1 cellular context compared by ENCODE assay signal in the genomic region with DNA sequence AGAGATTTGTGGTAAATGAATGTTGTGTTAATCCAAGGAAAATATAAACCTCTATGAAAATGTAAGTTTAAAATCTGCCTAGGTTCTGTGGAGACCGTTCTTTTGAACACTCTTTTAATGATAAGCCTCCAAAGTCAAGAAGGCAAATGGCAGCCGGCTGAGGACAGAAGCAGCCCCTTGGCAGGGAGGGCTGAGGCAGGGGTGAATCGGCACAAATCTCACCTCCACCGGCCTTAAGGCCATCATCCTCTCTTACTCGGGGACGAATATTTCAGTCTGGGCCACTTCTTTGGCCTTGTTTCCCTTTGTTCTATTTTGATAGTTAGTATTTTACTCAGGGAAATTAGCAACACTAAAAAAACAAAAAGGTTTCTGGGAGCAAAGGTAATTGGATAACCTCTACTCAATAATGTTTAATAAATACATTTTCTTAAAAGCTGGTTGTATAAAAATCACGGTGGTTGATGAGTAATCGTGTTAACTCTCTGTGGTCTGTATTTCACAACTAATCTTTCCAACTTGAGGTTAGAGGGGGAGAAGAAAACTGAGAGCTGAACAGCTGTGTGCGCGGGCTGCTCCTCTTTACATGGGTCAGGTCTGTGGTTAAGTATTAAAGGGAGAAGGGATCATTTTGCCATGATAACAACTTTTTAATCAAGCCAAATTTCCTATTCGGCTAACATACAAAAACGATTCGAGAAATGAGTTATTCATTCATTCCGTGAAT.
TF ChIP-seq lines count a peak whose summit lies in the region.

No MANE protein-coding gene starts in this region.

TF ChIP-seq in GM12878, 131 proteins besides CTCF, POLR2A, EP300 and RAD21 (continued from another document and continues in another):
- TF ChIP-seq ZNF687 (IDR thresholded peaks at IDR 0.05) (no peak), FOXK2 (IDR thresholded peaks at IDR 0.05) (no peak), BMI1 (IDR thresholded peaks at IDR 0.05; ENCODE audit: borderline replicate concordance) (no peak), SMC3 (IDR thresholded peaks at IDR 0.05; ENCODE audit: borderline replicate concordance, low read length) (no peak), SUPT20H (IDR thresholded peaks at IDR 0.05; ENCODE audit: borderline replicate concordance, control insufficient read depth, low read depth, low read length) (no peak), RELA (IDR thresholded peaks at IDR 0.05; ENCODE audit: borderline replicate concordance, partially characterized antibody) (no peak), MAX (IDR thresholded peaks at IDR 0.05; ENCODE audit: low read depth, low read length) (no peak), FOXM1 (IDR thresholded peaks at IDR 0.05; ENCODE audit: low read depth, low read length) (peak; percentile 58; the same call in 1 of the 2 replicates), HDAC6 (IDR thresholded peaks at IDR 0.05; ENCODE audit: unreplicated experiment) (no peak), ELK1 (IDR thresholded peaks at IDR 0.05; ENCODE audit: low read depth, low read length) (no peak), ZNF384 (IDR thresholded peaks at IDR 0.05; ENCODE audit: borderline replicate concordance, low read depth, low read length) (no peak), RBBP5 (conservative IDR thresholded peaks at IDR 0.05) (no peak), POU2F2 (IDR thresholded peaks at IDR 0.05; ENCODE audit: borderline replicate concordance, low read depth, low read length) (peak; percentile 47; the same call in 1 of the 3 replicates), IRF4 (IDR thresholded peaks at IDR 0.05; ENCODE audit: low read depth, low read length) (peak; percentile 15; the same call in 1 of the 2 replicates), GATAD2B (conservative IDR thresholded peaks at IDR 0.05; ENCODE audit: low read depth) (no peak), NFXL1 (IDR thresholded peaks at IDR 0.05; ENCODE audit: borderline replicate concordance) (no peak), KLF5 (IDR thresholded peaks at IDR 0.05; ENCODE audit: partially characterized antibody) (no peak), LARP7 (IDR thresholded peaks at IDR 0.05) (no peak), BCL11A (IDR thresholded peaks at IDR 0.05; ENCODE audit: low read depth, low read length) (peak; percentile 61), TCF7 (IDR thresholded peaks at IDR 0.05; ENCODE audit: borderline replicate concordance) (no peak), SUZ12 (IDR thresholded peaks at IDR 0.05; ENCODE audit: unreplicated experiment) (no peak), CREB1 (IDR thresholded peaks at IDR 0.05; ENCODE audit: low read depth) (no peak), ZNF622 (IDR thresholded peaks at IDR 0.05) (no peak), ZBED1 (IDR thresholded peaks at IDR 0.05; ENCODE audit: borderline replicate concordance) (no peak), PAX5 (IDR thresholded peaks at IDR 0.05; ENCODE audit: borderline replicate concordance, low read depth, low read length) (peak; percentile 67; the same call in 1 of the 2 replicates), NFIC (IDR thresholded peaks at IDR 0.05; ENCODE audit: low read depth, low read length) (peak; percentile 72; the same call in 1 of the 2 replicates), ZNF207 (IDR thresholded peaks at IDR 0.05; ENCODE audit: borderline replicate concordance) (no peak), HCFC1 (IDR thresholded peaks at IDR 0.05; ENCODE audit: low read length) (no peak), ZZZ3 (IDR thresholded peaks at IDR 0.05; ENCODE audit: control insufficient read depth, insufficient read length, low read depth) (no peak), EZH2 (IDR thresholded peaks at IDR 0.05; ENCODE audit: borderline replicate concordance, control insufficient read depth, low read depth, low read length) (no peak), MEF2A (IDR thresholded peaks at IDR 0.05; ENCODE audit: insufficient read depth, low read depth, low read length) (no peak), SKIL (IDR thresholded peaks at IDR 0.05; ENCODE audit: low read depth, poor library complexity, severe bottlenecking) (peak; percentile 78), E2F4 (IDR thresholded peaks at IDR 0.05; ENCODE audit: low read depth, low read length) (no peak), EED (IDR thresholded peaks at IDR 0.05; ENCODE audit: low read depth) (peak; percentile 61; the same call in 1 of the 2 replicates), SMAD1 (IDR thresholded peaks at IDR 0.05; ENCODE audit: low read depth, partially characterized antibody) (no peak)
- TF ChIP-seq, protein P1, sequence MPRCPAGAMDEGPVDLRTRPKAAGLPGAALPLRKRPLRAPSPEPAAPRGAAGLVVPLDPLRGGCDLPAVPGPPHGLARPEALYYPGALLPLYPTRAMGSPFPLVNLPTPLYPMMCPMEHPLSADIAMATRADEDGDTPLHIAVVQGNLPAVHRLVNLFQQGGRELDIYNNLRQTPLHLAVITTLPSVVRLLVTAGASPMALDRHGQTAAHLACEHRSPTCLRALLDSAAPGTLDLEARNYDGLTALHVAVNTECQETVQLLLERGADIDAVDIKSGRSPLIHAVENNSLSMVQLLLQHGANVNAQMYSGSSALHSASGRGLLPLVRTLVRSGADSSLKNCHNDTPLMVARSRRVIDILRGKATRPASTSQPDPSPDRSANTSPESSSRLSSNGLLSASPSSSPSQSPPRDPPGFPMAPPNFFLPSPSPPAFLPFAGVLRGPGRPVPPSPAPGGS (IDR thresholded peaks at IDR 0.05; ENCODE audit: borderline replicate concordance, insufficient read depth, low read depth, low read length, poor library complexity, severe bottlenecking), result peak; percentile 17
- TF ChIP-seq, protein P2, sequence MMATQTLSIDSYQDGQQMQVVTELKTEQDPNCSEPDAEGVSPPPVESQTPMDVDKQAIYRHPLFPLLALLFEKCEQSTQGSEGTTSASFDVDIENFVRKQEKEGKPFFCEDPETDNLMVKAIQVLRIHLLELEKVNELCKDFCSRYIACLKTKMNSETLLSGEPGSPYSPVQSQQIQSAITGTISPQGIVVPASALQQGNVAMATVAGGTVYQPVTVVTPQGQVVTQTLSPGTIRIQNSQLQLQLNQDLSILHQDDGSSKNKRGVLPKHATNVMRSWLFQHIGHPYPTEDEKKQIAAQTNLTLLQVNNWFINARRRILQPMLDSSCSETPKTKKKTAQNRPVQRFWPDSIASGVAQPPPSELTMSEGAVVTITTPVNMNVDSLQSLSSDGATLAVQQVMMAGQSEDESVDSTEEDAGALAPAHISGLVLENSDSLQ (IDR thresholded peaks at IDR 0.05), result no peak
- TF ChIP-seq, protein P3, sequence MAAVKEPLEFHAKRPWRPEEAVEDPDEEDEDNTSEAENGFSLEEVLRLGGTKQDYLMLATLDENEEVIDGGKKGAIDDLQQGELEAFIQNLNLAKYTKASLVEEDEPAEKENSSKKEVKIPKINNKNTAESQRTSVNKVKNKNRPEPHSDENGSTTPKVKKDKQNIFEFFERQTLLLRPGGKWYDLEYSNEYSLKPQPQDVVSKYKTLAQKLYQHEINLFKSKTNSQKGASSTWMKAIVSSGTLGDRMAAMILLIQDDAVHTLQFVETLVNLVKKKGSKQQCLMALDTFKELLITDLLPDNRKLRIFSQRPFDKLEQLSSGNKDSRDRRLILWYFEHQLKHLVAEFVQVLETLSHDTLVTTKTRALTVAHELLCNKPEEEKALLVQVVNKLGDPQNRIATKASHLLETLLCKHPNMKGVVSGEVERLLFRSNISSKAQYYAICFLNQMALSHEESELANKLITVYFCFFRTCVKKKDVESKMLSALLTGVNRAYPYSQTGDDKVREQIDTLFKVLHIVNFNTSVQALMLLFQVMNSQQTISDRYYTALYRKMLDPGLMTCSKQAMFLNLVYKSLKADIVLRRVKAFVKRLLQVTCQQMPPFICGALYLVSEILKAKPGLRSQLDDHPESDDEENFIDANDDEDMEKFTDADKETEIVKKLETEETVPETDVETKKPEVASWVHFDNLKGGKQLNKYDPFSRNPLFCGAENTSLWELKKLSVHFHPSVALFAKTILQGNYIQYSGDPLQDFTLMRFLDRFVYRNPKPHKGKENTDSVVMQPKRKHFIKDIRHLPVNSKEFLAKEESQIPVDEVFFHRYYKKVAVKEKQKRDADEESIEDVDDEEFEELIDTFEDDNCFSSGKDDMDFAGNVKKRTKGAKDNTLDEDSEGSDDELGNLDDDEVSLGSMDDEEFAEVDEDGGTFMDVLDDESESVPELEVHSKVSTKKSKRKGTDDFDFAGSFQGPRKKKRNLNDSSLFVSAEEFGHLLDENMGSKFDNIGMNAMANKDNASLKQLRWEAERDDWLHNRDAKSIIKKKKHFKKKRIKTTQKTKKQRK (IDR thresholded peaks at IDR 0.05; ENCODE audit: low read depth, low read length), result no peak
- TF ChIP-seq, protein P4, sequence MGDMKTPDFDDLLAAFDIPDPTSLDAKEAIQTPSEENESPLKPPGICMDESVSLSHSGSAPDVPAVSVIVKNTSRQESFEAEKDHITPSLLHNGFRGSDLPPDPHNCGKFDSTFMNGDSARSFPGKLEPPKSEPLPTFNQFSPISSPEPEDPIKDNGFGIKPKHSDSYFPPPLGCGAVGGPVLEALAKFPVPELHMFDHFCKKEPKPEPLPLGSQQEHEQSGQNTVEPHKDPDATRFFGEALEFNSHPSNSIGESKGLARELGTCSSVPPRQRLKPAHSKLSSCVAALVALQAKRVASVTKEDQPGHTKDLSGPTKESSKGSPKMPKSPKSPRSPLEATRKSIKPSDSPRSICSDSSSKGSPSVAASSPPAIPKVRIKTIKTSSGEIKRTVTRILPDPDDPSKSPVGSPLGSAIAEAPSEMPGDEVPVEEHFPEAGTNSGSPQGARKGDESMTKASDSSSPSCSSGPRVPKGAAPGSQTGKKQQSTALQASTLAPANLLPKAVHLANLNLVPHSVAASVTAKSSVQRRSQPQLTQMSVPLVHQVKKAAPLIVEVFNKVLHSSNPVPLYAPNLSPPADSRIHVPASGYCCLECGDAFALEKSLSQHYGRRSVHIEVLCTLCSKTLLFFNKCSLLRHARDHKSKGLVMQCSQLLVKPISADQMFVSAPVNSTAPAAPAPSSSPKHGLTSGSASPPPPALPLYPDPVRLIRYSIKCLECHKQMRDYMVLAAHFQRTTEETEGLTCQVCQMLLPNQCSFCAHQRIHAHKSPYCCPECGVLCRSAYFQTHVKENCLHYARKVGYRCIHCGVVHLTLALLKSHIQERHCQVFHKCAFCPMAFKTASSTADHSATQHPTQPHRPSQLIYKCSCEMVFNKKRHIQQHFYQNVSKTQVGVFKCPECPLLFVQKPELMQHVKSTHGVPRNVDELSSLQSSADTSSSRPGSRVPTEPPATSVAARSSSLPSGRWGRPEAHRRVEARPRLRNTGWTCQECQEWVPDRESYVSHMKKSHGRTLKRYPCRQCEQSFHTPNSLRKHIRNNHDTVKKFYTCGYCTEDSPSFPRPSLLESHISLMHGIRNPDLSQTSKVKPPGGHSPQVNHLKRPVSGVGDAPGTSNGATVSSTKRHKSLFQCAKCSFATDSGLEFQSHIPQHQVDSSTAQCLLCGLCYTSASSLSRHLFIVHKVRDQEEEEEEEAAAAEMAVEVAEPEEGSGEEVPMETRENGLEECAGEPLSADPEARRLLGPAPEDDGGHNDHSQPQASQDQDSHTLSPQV (IDR thresholded peaks at IDR 0.05), result no peak
